30 cellular contexts compared by ENCODE assay signal in the genomic region with DNA sequence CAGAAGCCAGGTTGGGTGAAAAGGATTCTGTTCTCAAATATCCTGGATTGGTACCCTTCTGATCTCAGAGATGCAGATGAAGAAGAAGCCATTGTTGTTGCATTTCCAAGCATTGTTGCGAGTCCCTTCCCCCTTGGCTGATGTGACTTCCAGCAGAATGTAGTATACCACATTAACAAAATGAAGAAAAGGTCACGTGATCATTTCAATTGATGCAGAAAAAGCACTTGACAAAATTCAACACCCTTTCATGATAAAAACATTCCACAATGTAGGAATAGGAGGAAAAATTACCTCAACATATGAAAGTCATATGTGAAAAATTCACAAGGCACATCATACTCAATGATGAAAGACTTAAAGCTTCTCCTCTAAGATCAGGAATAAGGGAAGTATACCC.
"Had no signal": no experiment of that assay in that cellular context is flagged by ENCODE, and none has a peak within 500 bp of the region (broad histone marks: within the 10 kb centered on the region; RNA-seq: fewer than 3 reads in every experiment).

No MANE protein-coding gene starts in this region.

- H3K4me3 ChIP-seq: body of pancreas, esophagus muscularis mucosa, gastrocnemius medialis, heart left ventricle had no signal

- H3K4me1 ChIP-seq: body of pancreas had no signal

- H3K27ac Mint-ChIP-seq: activated CD4-positive, alpha-beta memory T cell treated with anti-CD3 and anti-CD28 coated beads, Interleukin-2, amount 10 ng/mL, durations not matched to agents 7 days and 5 days; activated CD4-positive, alpha-beta T cell treated with anti-CD3 and anti-CD28 coated beads, Interleukin-2, amount 10 ng/mL, durations not matched to agents 7 days and 5 days; activated naive CD4-positive, alpha-beta T cell treated with anti-CD3 and anti-CD28 coated beads, Interleukin-2, amount 10 ng/mL, durations not matched to agents 7 days and 5 days; activated naive CD8-positive, alpha-beta T cell; activated T-cell treated with anti-CD3 and anti-CD28 coated beads, Interleukin-2, amount 50 U/mL, for 24 hours; activated T-cell treated with anti-CD3 and anti-CD28 coated beads, Interleukin-2, amount 50 U/mL, for 72 hours; effector memory CD8-positive, alpha-beta T cell; WTC11 had no signal

- H3K9me3 Mint-ChIP-seq: activated CD4-positive, alpha-beta memory T cell treated with anti-CD3 and anti-CD28 coated beads, Interleukin-2, amount 10 ng/mL, durations not matched to agents 7 days and 5 days; activated CD4-positive, alpha-beta T cell treated with anti-CD3 and anti-CD28 coated beads, Interleukin-2, amount 10 ng/mL, durations not matched to agents 7 days and 5 days; activated naive CD4-positive, alpha-beta T cell treated with anti-CD3 and anti-CD28 coated beads, Interleukin-2, amount 10 ng/mL, durations not matched to agents 7 days and 5 days; activated T-cell treated with anti-CD3 and anti-CD28 coated beads, Interleukin-2, amount 50 U/mL, for 24 hours; effector memory CD8-positive, alpha-beta T cell had no signal

- ATAC-seq: activated T-cell treated with anti-CD3 and anti-CD28 coated beads, Interleukin-2, amount 50 U/mL, for 72 hours; body of pancreas; effector memory CD8-positive, alpha-beta T cell; foreskin keratinocyte; gastrocnemius medialis; heart left ventricle; WTC11 had no signal

- H3K4me3 Mint-ChIP-seq: activated CD4-positive, alpha-beta memory T cell treated with anti-CD3 and anti-CD28 coated beads, Interleukin-2, amount 10 ng/mL, durations not matched to agents 7 days and 5 days; activated CD4-positive, alpha-beta T cell treated with anti-CD3 and anti-CD28 coated beads, Interleukin-2, amount 10 ng/mL, durations not matched to agents 7 days and 5 days; activated naive CD4-positive, alpha-beta T cell treated with anti-CD3 and anti-CD28 coated beads, Interleukin-2, amount 10 ng/mL, durations not matched to agents 7 days and 5 days; activated naive CD8-positive, alpha-beta T cell; activated T-cell treated with anti-CD3 and anti-CD28 coated beads, Interleukin-2, amount 50 U/mL, for 24 hours; activated T-cell treated with anti-CD3 and anti-CD28 coated beads, Interleukin-2, amount 50 U/mL, for 72 hours; effector memory CD8-positive, alpha-beta T cell; WTC11 had no signal

- DNase-seq: activated CD4-positive, alpha-beta memory T cell treated with anti-CD3 and anti-CD28 coated beads, Interleukin-2, amount 10 ng/mL, durations not matched to agents 7 days and 5 days; activated CD4-positive, alpha-beta T cell treated with anti-CD3 and anti-CD28 coated beads for 1 hour; activated CD4-positive, alpha-beta T cell treated with anti-CD3 and anti-CD28 coated beads for 4 hours; activated CD4-positive, alpha-beta T cell treated with anti-CD3 and anti-CD28 coated beads, Interleukin-2, amount 10 ng/mL, durations not matched to agents 7 days and 5 days; activated CD4-positive, alpha-beta T cell treated with anti-CD3 and anti-CD28 coated beads, Interleukin-2, amount 50 U/mL, for 4 hours; activated CD8-positive, alpha-beta memory T cell treated with anti-CD3 and anti-CD28 coated beads, Interleukin-2, amount 50 U/mL, for 48 hours; activated gamma-delta T cell; activated naive CD4-positive, alpha-beta T cell; activated naive CD4-positive, alpha-beta T cell treated with anti-CD3 and anti-CD28 coated beads, Interleukin-2, amount 10 ng/mL, durations not matched to agents 7 days and 5 days; activated T-cell treated with anti-CD3 and anti-CD28 coated beads for 4 hours; activated T-cell treated with anti-CD3 and anti-CD28 coated beads, Interleukin-2, amount 50 U/mL, for 24 hours; activated T-cell treated with anti-CD3 and anti-CD28 coated beads, Interleukin-2, amount 50 U/mL, for 72 hours; amniotic stem cell; anterior cingulate cortex; body of pancreas; caudate nucleus; cortex of kidney; dermis blood vessel endothelial cell; effector CD4-positive, alpha-beta T cell; effector memory CD8-positive, alpha-beta T cell; erythroblast; foreskin keratinocyte; gastrocnemius medialis; glutamatergic neuron; heart left ventricle; T-helper 2 cell had no signal

- H3K27me3 ChIP-seq: body of pancreas, esophagus muscularis mucosa, foreskin keratinocyte, gastrocnemius medialis, heart left ventricle had no signal

- H3K36me3 Mint-ChIP-seq: activated naive CD4-positive, alpha-beta T cell treated with anti-CD3 and anti-CD28 coated beads, Interleukin-2, amount 10 ng/mL, durations not matched to agents 7 days and 5 days; activated naive CD8-positive, alpha-beta T cell had no signal

- FAIRE-seq: colon had no signal

- H3K9me3 ChIP-seq: body of pancreas, esophagus muscularis mucosa, gastrocnemius medialis had no signal

- H3K27ac ChIP-seq: body of pancreas, esophagus muscularis mucosa, foreskin keratinocyte, gastrocnemius medialis, heart left ventricle had no signal

- H3K36me3 ChIP-seq: esophagus muscularis mucosa, gastrocnemius medialis, heart left ventricle had no signal

- H3K4me1 Mint-ChIP-seq: activated CD4-positive, alpha-beta T cell treated with anti-CD3 and anti-CD28 coated beads, Interleukin-2, amount 10 ng/mL, durations not matched to agents 7 days and 5 days; activated naive CD4-positive, alpha-beta T cell treated with anti-CD3 and anti-CD28 coated beads, Interleukin-2, amount 10 ng/mL, durations not matched to agents 7 days and 5 days had no signal
